ENCODE assay signal across 7 cellular contexts in genomic region chr5:41925555-41925946, GRCh38. TPM values are rescaled to one million over a fixed set of nuclear protein-coding genes. Genes with fewer than 3 reads are reported as not detected.
A peak's percentile ranks its signal among the peaks of the same experiment; 100 is the strongest.
DNase-seq lines count a peak whose midpoint lies in the region; ATAC-seq and TF ChIP-seq lines count a peak whose summit lies in the region.

No MANE protein-coding gene starts in this region.

- peak overlapping the region; percentile 80 for H3K4me2 ChIP-seq in Loucy (ENCODE audit: low read depth, low read length, poor library complexity, severe bottlenecking)

- no peaks in the 10 kb centered on the region for H3K9me3 Mint-ChIP-seq in activated T-helper 17 cell treated with anti-CD3 and anti-CD28 coated beads, Interleukin-2, amount 50 U/mL, for 72 hours

- peaks cover 16% of the 10 kb centered on the region for H3K4me1 ChIP-seq in Loucy (ENCODE audit: insufficient read depth, low read length, poor library complexity, severe bottlenecking)

- ATAC-seq in GM21825 (IDR thresholded peaks at IDR 0.05; ENCODE audit: unreplicated experiment): peak; percentile 20
- ATAC-seq in activated T-helper 17 cell treated with anti-CD3 and anti-CD28 coated beads, Interleukin-2, amount 50 U/mL, for 72 hours (replicated peaks): peak; percentile 36

- peak overlapping the region; percentile 97 for H3K9ac ChIP-seq in Loucy (ENCODE audit: low read depth, low read length, poor library complexity, severe bottlenecking)

- H3K4me1 Mint-ChIP-seq in activated T-helper 17 cell treated with anti-CD3 and anti-CD28 coated beads, Interleukin-2, amount 50 U/mL, for 72 hours: peaks cover 9% of the 10 kb centered on the region

- H4K20me1 ChIP-seq in Loucy (ENCODE audit: insufficient read depth, low read length, poor library complexity, severe bottlenecking): no peaks in the 10 kb centered on the region

- no peaks in the 10 kb centered on the region for H3K27me3 ChIP-seq in Loucy (ENCODE audit: insufficient read depth, low read length, poor library complexity, severe bottlenecking)

- no peaks in the 10 kb centered on the region for H3K9me2 ChIP-seq in Loucy (replicated peaks; ENCODE audit: low read depth, low read length)

- peaks cover 14% of the 10 kb centered on the region for H3K79me2 ChIP-seq in Loucy (ENCODE audit: insufficient read depth, low read length)

- peak overlapping the region; percentile 87 for H3K4me3 Mint-ChIP-seq in activated T-helper 17 cell treated with anti-CD3 and anti-CD28 coated beads, Interleukin-2, amount 50 U/mL, for 72 hours

- no peaks in the 10 kb centered on the region for H3K36me3 ChIP-seq in Loucy (ENCODE audit: insufficient read depth, low read length)

- H2AFZ ChIP-seq in Loucy (ENCODE audit: low read length): peak overlapping the region; percentile 99

- no peaks in the 10 kb centered on the region for H3F3A ChIP-seq in Loucy (ENCODE audit: low read depth)

- H3K27me3 Mint-ChIP-seq in activated T-helper 17 cell treated with anti-CD3 and anti-CD28 coated beads, Interleukin-2, amount 50 U/mL, for 72 hours: no peaks in the 10 kb centered on the region

- H3K36me3 Mint-ChIP-seq in activated T-helper 17 cell treated with anti-CD3 and anti-CD28 coated beads, Interleukin-2, amount 50 U/mL, for 72 hours (ENCODE audit: low read depth): peaks cover 28% of the 10 kb centered on the region

- H3K9me3 ChIP-seq in Loucy (ENCODE audit: insufficient read depth, low read depth, low read length): no peaks in the 10 kb centered on the region

- no peak for DNase-seq in GM12864 (ENCODE audit: low read depth)
- DNase-seq in globus pallidus (ENCODE audit: low spot score): peak; percentile 35
- peak; percentile 46 for DNase-seq in occipital lobe (lab: John Stamatoyannopoulos, UW)
- DNase-seq in H4 (ENCODE audit: low spot score): no peak

- peak overlapping the region; percentile 96 for H3K27ac Mint-ChIP-seq in activated T-helper 17 cell treated with anti-CD3 and anti-CD28 coated beads, Interleukin-2, amount 50 U/mL, for 72 hours

- TF ChIP-seq CTCF in GM12864 (IDR thresholded peaks at IDR 0.05; ENCODE audit: low read depth, low read length, missing control alignments): no peak
- no peak for TF ChIP-seq CTCF in Loucy (conservative IDR thresholded peaks at IDR 0.05; ENCODE audit: low read length)

- H3K4me3 ChIP-seq in GM12864 (ENCODE audit: low read depth, low read length) (peak overlapping the region; percentile 97), Loucy (ENCODE audit: low read length, poor library complexity, severe bottlenecking) (peak overlapping the region; percentile 87)

RNA-seq across cellular contexts. Expression of gene FBXO4, which starts 0.5 kb away (rescaled TPM):
- total RNA-seq in activated T-helper 17 cell treated with anti-CD3 and anti-CD28 coated beads, Interleukin-2, amount 50 U/mL, for 72 hours: 10 to 100 TPM in 1 of 2 donors, 1 to 10 TPM in 1; 9.5 to 14.1 TPM
- 18.6 TPM for total RNA-seq in occipital lobe
- 12.8 and 16.0 TPM in 2 replicates for total RNA-seq in H4 (2014; rRNA removed; shearing (Covaris generic))

RNA-seq across cellular contexts. Expression of gene RIMOC1, which starts 21.4 kb away (rescaled TPM):
- 10 to 100 TPM; 29.7 to 32.7 TPM for total RNA-seq in activated T-helper 17 cell treated with anti-CD3 and anti-CD28 coated beads, Interleukin-2, amount 50 U/mL, for 72 hours
- 25.0 TPM for total RNA-seq in occipital lobe
- total RNA-seq in H4 (2014; rRNA removed; shearing (Covaris generic)): 21.3 and 26.8 TPM in 2 replicates

RNA-seq across cellular contexts. Expression of gene OXCT1, which starts 55.3 kb away (rescaled TPM):
- 10 to 100 TPM; 49.9 to 74.4 TPM for total RNA-seq in activated T-helper 17 cell treated with anti-CD3 and anti-CD28 coated beads, Interleukin-2, amount 50 U/mL, for 72 hours
- 63.0 TPM for total RNA-seq in occipital lobe
- total RNA-seq in H4 (2014; rRNA removed; shearing (Covaris generic)): 13.2 and 15.3 TPM in 2 replicates

Comparison
In these comparisons a context has a peak if more than half of its experiments do, and no peak if none do; other contexts are left out.
1. DNase-seq: peak in globus pallidus (single experiment) and occipital lobe (single experiment); none in GM12864 (single experiment) and H4 (single experiment).